ENCODE assay signal across 23 cellular contexts in the genomic region with DNA sequence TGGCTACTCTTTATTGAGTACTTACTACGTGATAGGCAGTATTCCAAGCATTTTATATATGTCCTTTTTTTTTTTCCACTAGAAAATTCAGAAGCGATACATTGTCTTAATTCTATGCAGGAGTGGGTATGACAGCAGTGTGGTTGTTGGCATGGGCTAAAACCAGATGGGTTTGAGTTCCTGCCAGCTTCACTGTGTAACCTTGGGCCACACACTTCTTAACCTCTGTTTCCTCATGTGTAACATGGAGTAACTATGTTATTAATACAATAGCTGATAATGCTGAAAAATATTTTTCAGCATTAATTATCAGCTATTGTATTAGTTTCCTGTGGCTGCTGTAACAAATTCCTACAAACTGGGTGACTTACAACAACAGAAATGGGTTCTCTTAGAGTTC. TPM values are rescaled to one million over a fixed set of nuclear protein-coding genes. Genes with fewer than 3 reads are reported as not detected.
A peak's percentile ranks its signal among the peaks of the same experiment; 100 is the strongest.
DNase-seq lines count a peak whose midpoint lies in the region; ATAC-seq, FAIRE-seq and TF ChIP-seq lines count a peak whose summit lies in the region.
"Had no signal": no experiment of that assay in that cellular context is flagged by ENCODE, and none has a peak within 500 bp of the region (broad histone marks: within the 10 kb centered on the region; RNA-seq: fewer than 3 reads in every experiment).

No MANE protein-coding gene starts in this region.

- H2AFZ ChIP-seq in HepG2 (ENCODE audit: low read length), result no peak overlapping the region

- no peaks in the 10 kb centered on the region for H4K20me1 ChIP-seq in HepG2 (ENCODE audit: insufficient read depth, low read length)

- H3K9ac ChIP-seq in HepG2 (ENCODE audit: insufficient read depth, low read depth, low read length), result no peak overlapping the region

- no peak for TF ChIP-seq POLR2A in HepG2 (IDR thresholded peaks at IDR 0.05; ENCODE audit: insufficient read depth in 1 of 2, low read depth in 2 of 2, low read length in 2 of 2)

- TF ChIP-seq CTCF in left ventricle myocardium inferior (IDR thresholded peaks at IDR 0.05; ENCODE audit: borderline replicate concordance), result no peak
- no peak for TF ChIP-seq CTCF in heart right ventricle (IDR thresholded peaks at IDR 0.05)
- TF ChIP-seq CTCF in HepG2 (CRISPR knock-in tag; IDR thresholded peaks at IDR 0.05), result no peak
- no peak for TF ChIP-seq CTCF in tibial artery (IDR thresholded peaks at IDR 0.05)

- no peak overlapping the region for H3K4me3 ChIP-seq in left ventricle myocardium inferior
- H3K4me3 ChIP-seq in heart right ventricle, result no peak overlapping the region
- no peak overlapping the region for H3K4me3 ChIP-seq in HepG2 (replicated peaks in 1 of 3; ENCODE audit: insufficient read depth in 1 of 3, low read depth in 2 of 3, low read length in 3 of 3)
- no peak overlapping the region for H3K4me3 ChIP-seq in tibial artery
- H3K4me3 ChIP-seq: thyroid gland had no signal

- H3K79me2 ChIP-seq in HepG2 (ENCODE audit: insufficient read depth, low read length), result peaks cover 7% of the 10 kb centered on the region

- H3K4me1 ChIP-seq in left ventricle myocardium inferior (peaks cover 99% of the 10 kb centered on the region), heart right ventricle (peaks cover 21 to 100% (median 91%) of the 10 kb centered on the region in 9 donors), HepG2 (ENCODE audit: insufficient read depth, low read length) (peaks cover 8% of the 10 kb centered on the region), tibial artery (peaks cover 0 to 100% (median 78%) of the 10 kb centered on the region in 4 donors)

- no peak overlapping the region for H3K4me2 ChIP-seq in HepG2 (ENCODE audit: low read depth, low read length)

- H3K27ac ChIP-seq in left ventricle myocardium inferior (replicated peaks) (peak overlapping the region; percentile 28), heart right ventricle (peak overlapping the region in 3 of 10 donors; percentile 13 to 60 (median 26)), HepG2 (ENCODE audit: extremely low read length, insufficient read depth, low read length) (no peak overlapping the region), tibial artery (peak overlapping the region; percentile 63 to 97)

- 55 to 73% methylated on average over 2 of the region's 2 CpGs for WGBS in heart right ventricle, 2 donors
- WGBS in HepG2 (ENCODE audit: low lambda C conversion rate), result 98% methylated on average over 2 of the region's 2 CpGs

- ATAC-seq in heart right ventricle, result no peak
- ATAC-seq in central memory CD8-positive, alpha-beta T cell (replicated peaks; ENCODE audit: extremely low read depth, poor library complexity, severe bottlenecking), result no peak
- ATAC-seq in HepG2, result no peak
- no peak for ATAC-seq in GM19324 (IDR thresholded peaks at IDR 0.05; ENCODE audit: low FRiP score, unreplicated experiment)
- ATAC-seq in HG03175 (IDR thresholded peaks at IDR 0.05; ENCODE audit: unreplicated experiment), result no peak
- ATAC-seq: left colon had no signal

- peak overlapping the region; percentile 38 for H3K4me3 Mint-ChIP-seq in central memory CD8-positive, alpha-beta T cell
- H3K4me3 Mint-ChIP-seq: activated CD4-positive, alpha-beta T cell treated with anti-CD3 and anti-CD28 coated beads, Interleukin-2, amount 10 ng/mL, durations not matched to agents 7 days and 5 days; brain; IgD-negative memory B cell; stimulated activated naive CD8-positive, alpha-beta T cell treated with anti-CD3 and anti-CD28 coated beads, Interleukin-15, Interleukin-2, amounts not matched to agents 100 ng/mL and 50 ng/mL, for 24 hours had no signal

- TF ChIP-seq EP300 in HepG2 (IDR thresholded peaks at IDR 0.05; ENCODE audit: low read depth in 2 of 2, low read length in 2 of 2), result no peak
- TF ChIP-seq EP300 in HepG2 (CRISPR knock-in tag; IDR thresholded peaks at IDR 0.05; ENCODE audit: borderline replicate concordance), result no peak

- H3K27ac Mint-ChIP-seq in central memory CD8-positive, alpha-beta T cell (ENCODE audit: low read depth), result no peak overlapping the region
- H3K27ac Mint-ChIP-seq: activated CD4-positive, alpha-beta T cell treated with anti-CD3 and anti-CD28 coated beads, Interleukin-2, amount 10 ng/mL, durations not matched to agents 7 days and 5 days; brain; IgD-negative memory B cell; stimulated activated naive CD8-positive, alpha-beta T cell treated with anti-CD3 and anti-CD28 coated beads, Interleukin-15, Interleukin-2, amounts not matched to agents 100 ng/mL and 50 ng/mL, for 24 hours had no signal

- FAIRE-seq in HepG2 (lab: Jason Lieb, UNC), result no peak
- FAIRE-seq: A204.1, H54 had no signal

- no peaks in the 10 kb centered on the region for H3K9me3 Mint-ChIP-seq in central memory CD8-positive, alpha-beta T cell
- H3K9me3 Mint-ChIP-seq: activated CD4-positive, alpha-beta T cell treated with anti-CD3 and anti-CD28 coated beads, Interleukin-2, amount 10 ng/mL, durations not matched to agents 7 days and 5 days; brain; IgD-negative memory B cell; stimulated activated naive CD8-positive, alpha-beta T cell treated with anti-CD3 and anti-CD28 coated beads, Interleukin-15, Interleukin-2, amounts not matched to agents 100 ng/mL and 50 ng/mL, for 24 hours had no signal

- in situ Hi-C loops in HepG2 (cut with HindIII; ENCODE audit: extremely low pct_ligation_motif_present, low pct_unique_long_range_greater_than_20kb), result no loop called here

- H3K27me3 Mint-ChIP-seq in central memory CD8-positive, alpha-beta T cell, result no peaks in the 10 kb centered on the region
- H3K27me3 Mint-ChIP-seq: activated CD4-positive, alpha-beta T cell treated with anti-CD3 and anti-CD28 coated beads, Interleukin-2, amount 10 ng/mL, durations not matched to agents 7 days and 5 days; brain; IgD-negative memory B cell; stimulated activated naive CD8-positive, alpha-beta T cell treated with anti-CD3 and anti-CD28 coated beads, Interleukin-15, Interleukin-2, amounts not matched to agents 100 ng/mL and 50 ng/mL, for 24 hours had no signal

- DNase-seq in left ventricle myocardium inferior (no peak), heart right ventricle (no peak), HepG2 (ENCODE audit: low spot score) (no peak), tibial artery (no peak)
- DNase-seq in central memory CD8-positive, alpha-beta T cell (ENCODE audit: low spot score in 2 of 2), result no peak
- DNase-seq in activated naive CD4-positive, alpha-beta T cell treated with Interleukin-2 at 50 U/mL for 16 hours, result no peak
- DNase-seq: activated CD4-positive, alpha-beta T cell treated with anti-CD3 and anti-CD28 coated beads, Interleukin-2, amount 10 ng/mL, durations not matched to agents 7 days and 5 days; activated T-cell treated with anti-CD3 and anti-CD28 coated beads, Interleukin-2, amount 50 U/mL, for 48 hours; foreskin melanocyte; left colon; mesendoderm; MM.1S; NCI-H1417 treated with DMSO at 0.1 percent for 48 hours; NCI-H774; nucleus accumbens; thyroid gland had no signal

- intact Hi-C loops in left ventricle myocardium inferior (cut with micrococcal nuclease) (loop anchor here (10.0 kb wide), 1 partner anchor 125 kb away; no protein-coding TSS in a partner anchor), heart right ventricle (cut with DNase I) (loop anchor here in 2 of 10 donors (5.0 to 10.0 kb wide), 2 partner anchors 128 to 185 kb away; no protein-coding TSS in a partner anchor), HepG2 (cut with micrococcal nuclease; ENCODE audit: unreplicated experiment) (loop anchor here (10.0 kb wide), 1 partner anchor 95 kb away; no protein-coding TSS in a partner anchor), tibial artery (cut with DNase I; ENCODE audit: low total_unique reads) (loop anchor here (10.0 kb wide), 1 partner anchor 105 kb away; no protein-coding TSS in a partner anchor)

- TF ChIP-seq RAD21 in HepG2 (CRISPR knock-in tag; IDR thresholded peaks at IDR 0.05), result no peak

- H3K4me1 Mint-ChIP-seq in central memory CD8-positive, alpha-beta T cell, result peaks cover 42% of the 10 kb centered on the region

- no TSS peak for BruUV-seq in HepG2 (replicated peaks; lab: Mats Ljungman, UMichigan)

- CTCF ChIA-PET in HepG2 (lab: Yijun Ruan, JAX; ENCODE audit: low intra/inter-chr PET ratio, low total read pairs), result no interaction called here

- H3K36me3 ChIP-seq in left ventricle myocardium inferior, result no peaks in the 10 kb centered on the region
- no peaks in the 10 kb centered on the region for H3K36me3 ChIP-seq in heart right ventricle
- H3K36me3 ChIP-seq in HepG2 (replicated peaks in 1 of 2; ENCODE audit: control insufficient read depth in 1 of 2, insufficient read depth in 2 of 2, low read length in 2 of 2), result no peaks in the 10 kb centered on the region
- H3K36me3 ChIP-seq in tibial artery, result no peaks in the 10 kb centered on the region
- H3K36me3 ChIP-seq: thyroid gland had no signal

- H3K27me3 ChIP-seq in left ventricle myocardium inferior (ENCODE audit: low read depth), result no peaks in the 10 kb centered on the region
- no peaks in the 10 kb centered on the region for H3K27me3 ChIP-seq in heart right ventricle
- H3K27me3 ChIP-seq in HepG2 (ENCODE audit: control insufficient read depth in 1 of 2, insufficient read depth in 2 of 2, low read length in 2 of 2), result no peaks in the 10 kb centered on the region
- no peaks in the 10 kb centered on the region for H3K27me3 ChIP-seq in tibial artery
- H3K27me3 ChIP-seq: thyroid gland had no signal

- peaks cover 10% of the 10 kb centered on the region for H3K36me3 Mint-ChIP-seq in central memory CD8-positive, alpha-beta T cell (ENCODE audit: insufficient read depth)

- H3K9me3 ChIP-seq in left ventricle myocardium inferior (replicated peaks) (no peaks in the 10 kb centered on the region), heart right ventricle (no peaks in the 10 kb centered on the region), HepG2 (ENCODE audit: low read length) (no peaks in the 10 kb centered on the region), tibial artery (no peaks in the 10 kb centered on the region)
- H3K9me3 ChIP-seq: thyroid gland had no signal

- POLR2A ChIA-PET in HepG2 (lab: Yijun Ruan, JAX), result no interaction called here

RNA-seq across cellular contexts. Expression of a gene that starts 12.0 kb away (rescaled TPM):
- total RNA-seq in left ventricle myocardium inferior (28.7 TPM), heart right ventricle (10 to 100 TPM; 15.3 to 31.0 (median 22.1) TPM), HepG2 (2016; rRNA removed; fragmentation: Illumina TruSeq; extraction: Trizol) (6.0 and 6.2 TPM in 2 replicates)
- polyA plus RNA-seq in heart right ventricle (1 to 10 TPM; 4.1 to 9.3 TPM), HepG2 (2011; rRNA removed) (2.3 and 2.7 TPM in 2 replicates)
- total RNA-seq in HepG2 (2016; cell fraction: cytosol; rRNA removed; fragmentation: Illumina TruSeq; extraction: Trizol; ENCODE audit: low read depth), result 0.81 and 0.88 TPM in 2 replicates
- total RNA-seq in HepG2 (2016; cell fraction: insoluble cytoplasmic fraction; rRNA removed; fragmentation: Illumina TruSeq; extraction: Trizol), result 5.6 and 5.9 TPM in 2 replicates
- total RNA-seq in HepG2 (2016; cell fraction: membrane; rRNA removed; fragmentation: Illumina TruSeq; extraction: Trizol), result 4.7 and 5.3 TPM in 2 replicates
- 5.4 and 5.5 TPM in 2 replicates for total RNA-seq in HepG2 (2016; cell fraction: nucleus; rRNA removed; fragmentation: Illumina TruSeq; extraction: Trizol)
- polyA plus RNA-seq in HepG2 (2011; cell fraction: cytosol; rRNA removed), result 2.0 and 3.0 TPM in 2 replicates
- 3.4 and 3.8 TPM in 2 replicates for polyA plus RNA-seq in HepG2 (2011; cell fraction: nucleus; rRNA removed)
- polyA plus RNA-seq in HepG2 (2012), result 2.5 and 3.2 TPM in 2 replicates
- polyA plus RNA-seq in HepG2 (2016; cell fraction: cytosol; fragmentation: Illumina TruSeq; extraction: Trizol; ENCODE audit: low read depth), result 0.60 and 0.81 TPM in 2 replicates
- 6.8 and 8.2 TPM in 2 replicates for polyA plus RNA-seq in HepG2 (2016; cell fraction: insoluble cytoplasmic fraction; fragmentation: Illumina TruSeq; extraction: Trizol; ENCODE audit: low read depth)
- polyA plus RNA-seq in HepG2 (2016; cell fraction: membrane; fragmentation: Illumina TruSeq; extraction: Trizol; ENCODE audit: low read depth), result 3.2 and 4.0 TPM in 2 replicates
- polyA plus RNA-seq in HepG2 (2016; cell fraction: nucleus; fragmentation: Illumina TruSeq; extraction: Trizol; ENCODE audit: insufficient read depth, low read depth), result 4.1 and 5.1 TPM in 2 replicates
- polyA minus RNA-seq in HepG2 (2011; rRNA and poly(A)+ RNA removed; ENCODE audit: low replicate concordance), result 6.5 and 11.0 TPM in 2 replicates
- polyA minus RNA-seq in HepG2 (2011; cell fraction: cytosol; rRNA and poly(A)+ RNA removed), result 6.8 and 6.9 TPM in 2 replicates
- polyA minus RNA-seq in HepG2 (2011; cell fraction: nucleus; rRNA and poly(A)+ RNA removed), result 10.2 and 10.8 TPM in 2 replicates
